In genomic region chr19:43504426-43505185, GRCh38 we compare ENCODE assay signal across 8 cellular contexts. TPM values are rescaled to one million over a fixed set of nuclear protein-coding genes. Genes with fewer than 3 reads are reported as not detected.
DNase-seq lines count a peak whose midpoint lies in the region; ATAC-seq and TF ChIP-seq lines count a peak whose summit lies in the region.

Gene PHLDB3, minus strand, starts transcription at chr19:43504746. Its CDS starts 628 bp downstream, at chr19:43504118.

- no peak for TF ChIP-seq CTCF in heart left ventricle (IDR thresholded peaks at IDR 0.05)
- TF ChIP-seq CTCF in prostate gland (IDR thresholded peaks at IDR 0.05), result no peak

- ATAC-seq in GM18505 (IDR thresholded peaks at IDR 0.05; ENCODE audit: unreplicated experiment), result peak; percentile 7
- peak; percentile 22 for ATAC-seq in HG02623 (IDR thresholded peaks at IDR 0.05; ENCODE audit: unreplicated experiment)
- ATAC-seq in heart left ventricle, result peak; percentile 16 to 51 (median 42)

- intact Hi-C loops in heart left ventricle (cut with DNase I), result loop anchor here in 8 of 10 donors (1.0 to 5.0 kb wide), 3 partner anchors 42 to 57 kb away; no protein-coding TSS in a partner anchor
- intact Hi-C loops in prostate gland (cut with DNase I), result loop anchor here (5.0 kb wide), 1 partner anchor 42 kb away; no protein-coding TSS in a partner anchor

- H3K4me3 ChIP-seq in heart left ventricle, result peak within 1 kb of the TSS; percentile 45 to 95 (median 78)
- H3K4me3 ChIP-seq in prostate gland, result peak within 1 kb of the TSS; percentile 52 to 80

- H3K27me3 ChIP-seq in heart left ventricle, result no peaks in the 10 kb centered on the region
- H3K27me3 ChIP-seq in prostate gland (replicated peaks; ENCODE audit: insufficient read depth), result no peaks in the 10 kb centered on the region

- DNase-seq in NCI-H526 (lab: John Stamatoyannopoulos, UW) (peak; percentile 50 to 76), heart left ventricle (peak in 4 of 5 donors; percentile 38 to 55 (median 46)), prostate gland (ENCODE audit: low spot score) (peak; percentile 70), globus pallidus (ENCODE audit: low spot score) (no peak)
- peak; percentile 44 for DNase-seq in activated effector memory CD4-positive, alpha-beta T cell treated with Interleukin-2 at 50 U/mL for 16 hours
- DNase-seq in NK-92 treated with Interleukin-12 subunit alpha and Interleukin-12 subunit beta, amount 100 ng/mL, for 24 hours (lab: John Stamatoyannopoulos, UW), result no peak

- H3K36me3 ChIP-seq in heart left ventricle (peaks cover 0 to 25% (median 10%) of the 10 kb centered on the region in 9 donors), prostate gland (no peaks in the 10 kb centered on the region)

- H3K4me1 ChIP-seq in heart left ventricle (peaks cover 0 to 25% (median 11%) of the 10 kb centered on the region in 12 donors), prostate gland (replicated peaks) (peaks cover 9% of the 10 kb centered on the region)

- H3K27ac ChIP-seq in heart left ventricle, result peak within 1 kb of the TSS; percentile 42 to 97 (median 89)
- H3K27ac ChIP-seq in prostate gland, result peak within 1 kb of the TSS; percentile 93 to 99

- H3K9me3 ChIP-seq in heart left ventricle (no peaks in the 10 kb centered on the region), prostate gland (no peaks in the 10 kb centered on the region)

- 3 to 10% (median 5%) methylated on average over 16 to 42 of the region's 42 CpGs for WGBS in heart left ventricle, 4 donors
- WGBS in prostate gland, result 1% methylated on average over 42 of the region's 42 CpGs

- TF ChIP-seq POLR2A in GM18505 (IDR thresholded peaks at IDR 0.05; ENCODE audit: borderline replicate concordance, extremely low read depth, insufficient read depth, insufficient read length), result peak; percentile 4
- no peak for TF ChIP-seq POLR2A in heart left ventricle (IDR thresholded peaks at IDR 0.05)
- peak; percentile 51 for TF ChIP-seq POLR2A in prostate gland (IDR thresholded peaks at IDR 0.05)

RNA-seq across cellular contexts. Expression of gene PHLDB3, which starts in this region (rescaled TPM):
- total RNA-seq in heart left ventricle, result 10 to 100 TPM in 1 of 9 donors, 1 to 10 TPM in 8; 2.4 to 11.6 (median 6.4) TPM
- 1 to 10 TPM; 4.3 to 5.7 TPM for polyA plus RNA-seq in heart left ventricle
- 10 to 100 TPM; 43.5 to 54.5 TPM for total RNA-seq in prostate gland

Comparison
In these comparisons a context has a peak if more than half of its experiments do, and no peak if none do; other contexts are left out.
1. POLR2A ChIP-seq: peak in GM18505 (single experiment) and prostate gland (single experiment); none in heart left ventricle (0 of 2).
2. DNase-seq: peak in NCI-H526 (2 of 2), activated effector memory CD4-positive, alpha-beta T cell treated with Interleukin-2 at 50 U/mL for 16 hours (single experiment), heart left ventricle (4 of 5) and prostate gland (single experiment); none in NK-92 treated with Interleukin-12 subunit alpha and Interleukin-12 subunit beta, amount 100 ng/mL, for 24 hours (single experiment) and globus pallidus (single experiment).
3. Peak in every context shown above with its lines, with median percentiles within 50 percentile points of each other: ATAC-seq.